ENCODE assay signal across 27 cellular contexts in the genomic region with DNA sequence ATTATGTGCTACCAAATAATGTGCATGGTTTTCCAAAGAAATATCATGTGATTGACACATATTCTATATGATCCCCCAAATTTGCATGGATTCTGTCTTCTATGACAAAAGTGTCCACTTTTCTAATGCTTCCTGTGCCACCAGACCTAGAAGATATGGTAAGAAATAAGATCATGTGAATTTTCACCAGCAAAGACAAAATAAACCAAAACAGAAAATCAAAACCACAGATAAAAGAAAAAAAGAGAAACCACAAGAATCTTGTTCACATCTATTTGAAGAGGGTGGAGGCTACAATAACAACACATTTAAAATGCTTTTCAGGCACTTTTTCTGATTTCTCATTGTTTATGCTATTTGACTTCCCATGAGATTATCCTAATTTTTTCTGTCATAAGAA.
DNase-seq lines count a peak whose midpoint lies in the region; ATAC-seq, FAIRE-seq and TF ChIP-seq lines count a peak whose summit lies in the region.
"Had no signal": no experiment of that assay in that cellular context is flagged by ENCODE, and none has a peak within 500 bp of the region (broad histone marks: within the 10 kb centered on the region; RNA-seq: fewer than 3 reads in every experiment).

No MANE protein-coding gene starts in this region.

- peaks cover 5% of the 10 kb centered on the region for H3K4me1 Mint-ChIP-seq in activated naive CD4-positive, alpha-beta T cell treated with anti-CD3 and anti-CD28 coated beads, Interleukin-2, amount 50 U/mL, for 24 hours
- peaks cover 3% of the 10 kb centered on the region for H3K4me1 Mint-ChIP-seq in activated naive CD4-positive, alpha-beta T cell treated with anti-CD3 and anti-CD28 coated beads, Interleukin-2, amount 10 ng/mL, durations not matched to agents 7 days and 5 days
- H3K4me1 Mint-ChIP-seq in activated T-cell treated with anti-CD3 and anti-CD28 coated beads, Interleukin-2, amount 50 U/mL, for 4 hours (ENCODE audit: low read depth), result peaks cover 5% of the 10 kb centered on the region

- no peak overlapping the region; the same call in 1 of the 2 replicates for H2AFZ ChIP-seq in GM12878 (ENCODE audit: control insufficient read depth, low read depth, low read length)
- H2AFZ ChIP-seq: PC-9 had no signal

- peaks cover 2% of the 10 kb centered on the region for H3K27me3 Mint-ChIP-seq in activated naive CD4-positive, alpha-beta T cell treated with anti-CD3 and anti-CD28 coated beads, Interleukin-2, amount 50 U/mL, for 24 hours
- no peaks in the 10 kb centered on the region for H3K27me3 Mint-ChIP-seq in activated naive CD4-positive, alpha-beta T cell treated with anti-CD3 and anti-CD28 coated beads, Interleukin-2, amount 10 ng/mL, durations not matched to agents 7 days and 5 days
- H3K27me3 Mint-ChIP-seq in activated T-cell treated with anti-CD3 and anti-CD28 coated beads, Interleukin-2, amount 50 U/mL, for 4 hours (ENCODE audit: low read depth), result no peaks in the 10 kb centered on the region

- intact Hi-C loops in GM12878 (cut with micrococcal nuclease; ENCODE audit: unreplicated experiment), result no loop called here

- in situ Hi-C loops in GM12878 (cut with MboI), result no loop called here

- no peaks in the 10 kb centered on the region for H3K36me3 ChIP-seq in GM12878 (ENCODE audit: control insufficient read depth in 2 of 2, insufficient read depth in 2 of 2, low read length in 1 of 2)
- H3K36me3 ChIP-seq: MG63 had no signal

- no peaks in the 10 kb centered on the region; the same call in 1 of the 3 replicates for H3K9me3 ChIP-seq in GM12878 (replicated peaks; ENCODE audit: control insufficient read depth, insufficient read depth, low read length)
- H3K9me3 ChIP-seq: MG63 had no signal

- RAD21 ChIA-PET in GM12878 (lab: Charles Lee; ENCODE audit: unreplicated experiment), result no interaction called here

- FAIRE-seq in GM12878 (lab: Jason Lieb, UNC), result no peak
- FAIRE-seq: HTR-8/SVneo had no signal

- H3K4me1 ChIP-seq in GM12878 (ENCODE audit: control insufficient read depth, insufficient read depth, low read length), result peaks cover 14% of the 10 kb centered on the region; the same call in 1 of the 2 replicates

- peak; percentile 43 for ATAC-seq in HG02885 (IDR thresholded peaks at IDR 0.05; ENCODE audit: poor library complexity, unreplicated experiment)
- no peak for ATAC-seq in GM12878
- no peak for ATAC-seq in GM19395 (IDR thresholded peaks at IDR 0.05; ENCODE audit: unreplicated experiment)
- ATAC-seq in omental fat pad (ENCODE audit: low FRiP score), result no peak
- ATAC-seq in activated T-cell treated with anti-CD3 and anti-CD28 coated beads, Interleukin-2, amount 50 U/mL, for 4 hours, result no peak

- TF ChIP-seq EP300 in GM12878 (IDR thresholded peaks at IDR 0.05; ENCODE audit: borderline replicate concordance in 1 of 2, control insufficient read depth in 1 of 2, low read depth in 2 of 2, low read length in 2 of 2), result no peak

- no TSS peak for BruUV-seq in GM12878 (replicated peaks; lab: Mats Ljungman, UMichigan)

- DNase-seq in activated naive CD4-positive, alpha-beta T cell treated with anti-CD3 and anti-CD28 coated beads, Interleukin-2, amount 10 ng/mL, durations not matched to agents 7 days and 5 days, result no peak
- DNase-seq in GM12878 (ENCODE audit: low read depth, low spot score) (no peak), omental fat pad (ENCODE audit: low spot score) (no peak), D341Med (ENCODE audit: low spot score) (no peak)
- DNase-seq in activated T-cell treated with anti-CD3 and anti-CD28 coated beads, Interleukin-2, amount 50 U/mL, for 4 hours, result no peak
- DNase-seq: Calu3; CD8-positive, alpha-beta memory T cell; GOT3; HCEC 1CT; KBM-7; MG63; NCI-H2029; NCI-H446; NCI-H524 treated with DMSO at 0.1 percent for 48 hours; NCI-H774; NK-92 treated with Interleukin-12 subunit alpha and Interleukin-12 subunit beta, amount 100 ng/mL, for 24 hours; PC-9; Right ventricle myocardium superior; RPMI8226; T-helper 1 cell had no signal

- TF ChIP-seq CTCF in GM12878 (IDR thresholded peaks at IDR 0.05 in 2 of 3, conservative IDR thresholded peaks at IDR 0.05 in 1 of 3; ENCODE audit: control insufficient read depth in 2 of 3, extremely low read depth in 1 of 3, insufficient read depth in 1 of 3, low read depth in 3 of 3, low read length in 3 of 3) (no peak), omental fat pad (IDR thresholded peaks at IDR 0.05) (no peak)

- H3K9me3 Mint-ChIP-seq in activated naive CD4-positive, alpha-beta T cell treated with anti-CD3 and anti-CD28 coated beads, Interleukin-2, amount 50 U/mL, for 24 hours, result no peaks in the 10 kb centered on the region
- no peaks in the 10 kb centered on the region for H3K9me3 Mint-ChIP-seq in activated naive CD4-positive, alpha-beta T cell treated with anti-CD3 and anti-CD28 coated beads, Interleukin-2, amount 10 ng/mL, durations not matched to agents 7 days and 5 days
- H3K9me3 Mint-ChIP-seq in activated T-cell treated with anti-CD3 and anti-CD28 coated beads, Interleukin-2, amount 50 U/mL, for 4 hours, result no peaks in the 10 kb centered on the region
- H3K9me3 Mint-ChIP-seq: CD8-positive, alpha-beta memory T cell had no signal

- H3K27ac ChIP-seq in GM12878 (ENCODE audit: control insufficient read depth, insufficient read depth), result no peak overlapping the region
- H3K27ac ChIP-seq: 22Rv1, PC-9 had no signal

- CTCF ChIA-PET in activated naive CD4-positive, alpha-beta T cell treated with anti-CD3 and anti-CD28 coated beads, Interleukin-2, amount 10 ng/mL, durations not matched to agents 7 days and 5 days (lab: Charles Lee), result no interaction called here
- CTCF ChIA-PET in GM12878 (lab: Yijun Ruan, JAX), result no interaction called here

- POLR2A ChIA-PET in GM12878 (lab: Charles Lee), result no interaction called here

- no peaks in the 10 kb centered on the region for H3K27me3 ChIP-seq in GM12878 (replicated peaks in 1 of 2; ENCODE audit: control insufficient read depth in 2 of 2, insufficient read depth in 2 of 2, low read length in 1 of 2)
- H3K27me3 ChIP-seq: MG63 had no signal

- H3K9ac ChIP-seq in GM12878 (ENCODE audit: control insufficient read depth, insufficient read depth, low read length), result no peak overlapping the region

- peak overlapping the region; percentile 63 for H3K27ac Mint-ChIP-seq in activated naive CD4-positive, alpha-beta T cell treated with anti-CD3 and anti-CD28 coated beads, Interleukin-2, amount 50 U/mL, for 24 hours
- no peak overlapping the region for H3K27ac Mint-ChIP-seq in activated naive CD4-positive, alpha-beta T cell treated with anti-CD3 and anti-CD28 coated beads, Interleukin-2, amount 10 ng/mL, durations not matched to agents 7 days and 5 days
- H3K27ac Mint-ChIP-seq: B cell; CD14-positive monocyte; CD8-positive, alpha-beta memory T cell had no signal

- no peak overlapping the region; the same call in 1 of the 2 replicates for H3K4me2 ChIP-seq in GM12878 (ENCODE audit: control insufficient read depth, insufficient read depth)
- H3K4me2 ChIP-seq: PC-9 had no signal

- TF ChIP-seq POLR2A in GM12878 (IDR thresholded peaks at IDR 0.05; ENCODE audit: low read depth, low read length), result no peak

- SMC1A ChIA-PET in GM12878 (lab: Charles Lee; ENCODE audit: uncharacterized antibody, unreplicated experiment), result no interaction called here

- no peak for TF ChIP-seq RAD21 in GM12878 (IDR thresholded peaks at IDR 0.05; ENCODE audit: insufficient read depth, low read depth, low read length)

- no peaks in the 10 kb centered on the region for H4K20me1 ChIP-seq in GM12878 (ENCODE audit: control insufficient read depth, insufficient read depth)

- H3K4me3 Mint-ChIP-seq in activated naive CD4-positive, alpha-beta T cell treated with anti-CD3 and anti-CD28 coated beads, Interleukin-2, amount 50 U/mL, for 24 hours, result no peak overlapping the region
- no peak overlapping the region for H3K4me3 Mint-ChIP-seq in activated naive CD4-positive, alpha-beta T cell treated with anti-CD3 and anti-CD28 coated beads, Interleukin-2, amount 10 ng/mL, durations not matched to agents 7 days and 5 days
- H3K4me3 Mint-ChIP-seq in activated T-cell treated with anti-CD3 and anti-CD28 coated beads, Interleukin-2, amount 50 U/mL, for 4 hours, result no peak overlapping the region
- H3K4me3 Mint-ChIP-seq: B cell; CD14-positive monocyte; CD8-positive, alpha-beta memory T cell had no signal

- no peaks in the 10 kb centered on the region for H3K79me2 ChIP-seq in GM12878 (ENCODE audit: control insufficient read depth, insufficient read depth, low read length)

- no peak overlapping the region for H3K4me3 ChIP-seq in GM12878
- H3K4me3 ChIP-seq: MG63, PC-9 had no signal

- no peaks in the 10 kb centered on the region for H3K36me3 Mint-ChIP-seq in activated naive CD4-positive, alpha-beta T cell treated with anti-CD3 and anti-CD28 coated beads, Interleukin-2, amount 50 U/mL, for 24 hours
- no peaks in the 10 kb centered on the region for H3K36me3 Mint-ChIP-seq in activated naive CD4-positive, alpha-beta T cell treated with anti-CD3 and anti-CD28 coated beads, Interleukin-2, amount 10 ng/mL, durations not matched to agents 7 days and 5 days
- no peaks in the 10 kb centered on the region for H3K36me3 Mint-ChIP-seq in activated T-cell treated with anti-CD3 and anti-CD28 coated beads, Interleukin-2, amount 50 U/mL, for 4 hours (ENCODE audit: insufficient read depth)
- H3K36me3 Mint-ChIP-seq: CD14-positive monocyte had no signal

TF ChIP-seq in GM12878, 131 proteins besides CTCF, POLR2A, EP300 and RAD21 (continues in another document):
- TF ChIP-seq IRF4 (IDR thresholded peaks at IDR 0.05; ENCODE audit: low read depth, low read length) (no peak), FOS (IDR thresholded peaks at IDR 0.05; ENCODE audit: borderline replicate concordance, extremely low read depth, insufficient read length) (no peak), NFIC (IDR thresholded peaks at IDR 0.05; ENCODE audit: low read depth, low read length) (0 out of 2 replicates have a peak, but pooled peaks have one; percentile 25)
- TF ChIP-seq, protein P1, sequence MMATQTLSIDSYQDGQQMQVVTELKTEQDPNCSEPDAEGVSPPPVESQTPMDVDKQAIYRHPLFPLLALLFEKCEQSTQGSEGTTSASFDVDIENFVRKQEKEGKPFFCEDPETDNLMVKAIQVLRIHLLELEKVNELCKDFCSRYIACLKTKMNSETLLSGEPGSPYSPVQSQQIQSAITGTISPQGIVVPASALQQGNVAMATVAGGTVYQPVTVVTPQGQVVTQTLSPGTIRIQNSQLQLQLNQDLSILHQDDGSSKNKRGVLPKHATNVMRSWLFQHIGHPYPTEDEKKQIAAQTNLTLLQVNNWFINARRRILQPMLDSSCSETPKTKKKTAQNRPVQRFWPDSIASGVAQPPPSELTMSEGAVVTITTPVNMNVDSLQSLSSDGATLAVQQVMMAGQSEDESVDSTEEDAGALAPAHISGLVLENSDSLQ (IDR thresholded peaks at IDR 0.05), result peak; percentile 18; the same call in 1 of the 2 replicates
- TF ChIP-seq, protein P2, sequence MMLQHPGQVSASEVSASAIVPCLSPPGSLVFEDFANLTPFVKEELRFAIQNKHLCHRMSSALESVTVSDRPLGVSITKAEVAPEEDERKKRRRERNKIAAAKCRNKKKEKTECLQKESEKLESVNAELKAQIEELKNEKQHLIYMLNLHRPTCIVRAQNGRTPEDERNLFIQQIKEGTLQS (IDR thresholded peaks at IDR 0.05; ENCODE audit: borderline replicate concordance, extremely low read depth, low read depth, low read length), result no peak
